Comparison of ENCODE assay signal across 1 cellular context in the genomic region with DNA sequence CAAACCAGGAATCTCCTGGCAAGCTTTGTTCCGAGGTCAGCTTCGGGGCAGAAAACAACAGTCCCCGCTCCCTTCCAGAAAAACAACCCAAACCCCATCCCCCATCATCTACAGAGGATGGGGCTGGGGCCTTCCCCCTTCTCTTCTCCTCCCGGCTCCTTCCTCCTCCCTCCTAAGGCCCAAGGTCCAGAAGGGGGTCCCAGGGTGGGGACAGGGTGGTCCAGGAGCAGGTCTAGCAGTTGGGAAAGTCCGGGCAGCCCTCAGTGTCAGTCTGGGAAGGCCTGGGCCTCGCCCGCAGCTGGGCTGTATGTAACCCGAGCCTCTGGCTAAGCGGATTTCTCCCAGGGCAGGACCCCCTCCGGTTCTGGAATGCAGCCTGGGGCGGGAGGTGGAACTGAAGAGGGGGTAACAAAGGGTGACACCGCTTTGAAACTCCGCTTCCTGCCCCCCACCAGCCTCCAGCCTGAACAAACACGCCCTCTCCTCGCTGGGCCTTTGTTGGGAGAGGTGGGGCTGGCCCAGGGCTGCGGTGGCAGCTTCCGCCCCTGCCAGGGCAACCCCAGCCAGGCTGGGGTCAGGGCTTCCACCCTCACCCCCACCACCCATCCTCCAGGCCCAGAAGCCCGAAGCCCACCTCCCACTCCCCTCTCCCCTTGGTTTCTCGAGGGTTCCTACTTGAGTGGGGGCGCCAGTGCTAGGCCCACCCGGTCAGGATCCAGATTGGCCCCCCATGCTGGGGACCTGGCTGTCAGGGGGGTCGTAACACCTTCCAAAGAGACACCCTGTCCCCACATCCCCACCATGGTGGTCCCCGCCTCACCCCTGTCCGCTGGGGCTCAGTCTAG.
TF ChIP-seq lines count a peak whose summit lies in the region.

No MANE protein-coding gene starts in this region.

TF ChIP-seq in H1, 55 proteins besides CTCF, POLR2A, EP300 and RAD21 (continued from another document):
- no peak for TF ChIP-seq MAFK (IDR thresholded peaks at IDR 0.05; ENCODE audit: low read depth, low read length)
